Comparison of ENCODE assay signal across 1 cellular context in genomic region chr1:43531906-43532584, GRCh38.
TF ChIP-seq lines count a peak whose summit lies in the region.

No MANE protein-coding gene starts in this region.

TF ChIP-seq in HepG2, 621 proteins besides CTCF, POLR2A, EP300 and RAD21 (continued from another document):
- TF ChIP-seq ZNF761 (CRISPR knock-in tag; conservative IDR thresholded peaks at IDR 0.05) (0 out of 2 replicates have a peak, but pooled peaks have one; percentile 18), ZNF136 (CRISPR knock-in tag; IDR thresholded peaks at IDR 0.05; ENCODE audit: low read depth) (no peak), ZNF652 (CRISPR knock-in tag; IDR thresholded peaks at IDR 0.05; ENCODE audit: borderline replicate concordance, low read depth) (no peak), AGO2 (optimal IDR thresholded peaks at IDR 0.05; ENCODE audit: low read depth, low read length) (peak; percentile 46), HOXA7 (CRISPR knock-in tag; IDR thresholded peaks at IDR 0.05) (no peak), ZNF331 (CRISPR knock-in tag; IDR thresholded peaks at IDR 0.05) (no peak), NCOA5 (CRISPR knock-in tag; IDR thresholded peaks at IDR 0.05) (no peak), ARID2 (CRISPR knock-in tag; IDR thresholded peaks at IDR 0.05; ENCODE audit: borderline replicate concordance) (peak; percentile 25; the same call in 1 of the 2 replicates), MEIS1 (CRISPR knock-in tag; IDR thresholded peaks at IDR 0.05; ENCODE audit: borderline replicate concordance) (peak; percentile 36; the same call in 1 of the 2 replicates), RNF2 (conservative IDR thresholded peaks at IDR 0.05; ENCODE audit: low read depth) (no peak), ZNF335 (CRISPR knock-in tag; IDR thresholded peaks at IDR 0.05) (no peak), ZBTB26 (CRISPR knock-in tag; IDR thresholded peaks at IDR 0.05; ENCODE audit: borderline replicate concordance) (no peak), ZFY (CRISPR knock-in tag; IDR thresholded peaks at IDR 0.05) (no peak), MAF1 (CRISPR knock-in tag; IDR thresholded peaks at IDR 0.05; ENCODE audit: borderline replicate concordance) (no peak), ZNF337 (CRISPR knock-in tag; IDR thresholded peaks at IDR 0.05; ENCODE audit: borderline replicate concordance, low read depth) (no peak), BATF2 (CRISPR knock-in tag; IDR thresholded peaks at IDR 0.05) (no peak), MAFK (conservative IDR thresholded peaks at IDR 0.05 in 1 of 2, IDR thresholded peaks at IDR 0.05 in 1 of 2; ENCODE audit: low read length in 2 of 2) (no peak), ZNF747 (CRISPR knock-in tag; IDR thresholded peaks at IDR 0.05; ENCODE audit: borderline replicate concordance) (0 out of 2 replicates have a peak, but pooled peaks have one; percentile 14), ZNF563 (CRISPR knock-in tag; IDR thresholded peaks at IDR 0.05) (no peak), ZNF263 (CRISPR knock-in tag; IDR thresholded peaks at IDR 0.05) (peak; percentile 62), KMT2A (CRISPR knock-in tag; IDR thresholded peaks at IDR 0.05) (no peak), ZNF878 (CRISPR knock-in tag; IDR thresholded peaks at IDR 0.05) (no peak), ZNF512 (CRISPR knock-in tag; IDR thresholded peaks at IDR 0.05) (0 out of 2 replicates have a peak, but pooled peaks have one; percentile 7), ZNF343 (CRISPR knock-in tag; IDR thresholded peaks at IDR 0.05) (0 out of 2 replicates have a peak, but pooled peaks have one; percentile 46), ZNF354B (CRISPR knock-in tag; IDR thresholded peaks at IDR 0.05) (no peak), NBN (conservative IDR thresholded peaks at IDR 0.05) (no peak), MIER3 (CRISPR knock-in tag; IDR thresholded peaks at IDR 0.05; ENCODE audit: borderline replicate concordance) (no peak), ZNF296 (CRISPR knock-in tag; conservative IDR thresholded peaks at IDR 0.05) (no peak)
- TF ChIP-seq, protein P1, sequence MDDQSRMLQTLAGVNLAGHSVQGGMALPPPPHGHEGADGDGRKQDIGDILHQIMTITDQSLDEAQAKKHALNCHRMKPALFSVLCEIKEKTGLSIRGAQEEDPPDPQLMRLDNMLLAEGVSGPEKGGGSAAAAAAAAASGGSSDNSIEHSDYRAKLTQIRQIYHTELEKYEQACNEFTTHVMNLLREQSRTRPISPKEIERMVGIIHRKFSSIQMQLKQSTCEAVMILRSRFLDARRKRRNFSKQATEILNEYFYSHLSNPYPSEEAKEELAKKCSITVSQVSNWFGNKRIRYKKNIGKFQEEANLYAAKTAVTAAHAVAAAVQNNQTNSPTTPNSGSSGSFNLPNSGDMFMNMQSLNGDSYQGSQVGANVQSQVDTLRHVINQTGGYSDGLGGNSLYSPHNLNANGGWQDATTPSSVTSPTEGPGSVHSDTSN (CRISPR knock-in tag; IDR thresholded peaks at IDR 0.05; ENCODE audit: borderline replicate concordance) = no peak
- TF ChIP-seq, protein P2, sequence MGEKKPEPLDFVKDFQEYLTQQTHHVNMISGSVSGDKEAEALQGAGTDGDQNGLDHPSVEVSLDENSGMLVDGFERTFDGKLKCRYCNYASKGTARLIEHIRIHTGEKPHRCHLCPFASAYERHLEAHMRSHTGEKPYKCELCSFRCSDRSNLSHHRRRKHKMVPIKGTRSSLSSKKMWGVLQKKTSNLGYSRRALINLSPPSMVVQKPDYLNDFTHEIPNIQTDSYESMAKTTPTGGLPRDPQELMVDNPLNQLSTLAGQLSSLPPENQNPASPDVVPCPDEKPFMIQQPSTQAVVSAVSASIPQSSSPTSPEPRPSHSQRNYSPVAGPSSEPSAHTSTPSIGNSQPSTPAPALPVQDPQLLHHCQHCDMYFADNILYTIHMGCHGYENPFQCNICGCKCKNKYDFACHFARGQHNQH (CRISPR knock-in tag; IDR thresholded peaks at IDR 0.05) = no peak
- TF ChIP-seq, protein P3, sequence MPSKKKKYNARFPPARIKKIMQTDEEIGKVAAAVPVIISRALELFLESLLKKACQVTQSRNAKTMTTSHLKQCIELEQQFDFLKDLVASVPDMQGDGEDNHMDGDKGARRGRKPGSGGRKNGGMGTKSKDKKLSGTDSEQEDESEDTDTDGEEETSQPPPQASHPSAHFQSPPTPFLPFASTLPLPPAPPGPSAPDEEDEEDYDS (CRISPR knock-in tag; IDR thresholded peaks at IDR 0.05) = no peak
- TF ChIP-seq, protein P4, sequence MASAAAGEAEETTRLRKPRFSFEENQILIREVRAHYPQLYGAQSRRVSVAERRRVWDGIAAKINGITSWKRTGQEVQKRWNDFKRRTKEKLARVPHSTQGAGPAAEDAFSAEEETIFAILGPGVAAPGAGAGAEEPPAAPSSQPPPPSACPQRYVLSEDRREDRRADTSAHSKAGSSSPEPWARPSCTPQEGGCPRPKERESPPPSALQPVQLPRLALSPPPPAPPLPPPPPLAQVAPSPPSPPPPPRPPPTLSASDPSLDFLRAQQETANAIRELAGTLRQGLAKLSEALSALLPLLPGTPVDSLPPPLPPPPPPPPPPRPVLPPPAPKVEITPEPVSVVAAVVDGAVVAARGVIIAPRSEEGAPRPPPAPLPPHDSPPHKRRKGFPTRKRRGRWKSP (CRISPR knock-in tag; IDR thresholded peaks at IDR 0.05) = 0 out of 2 replicates have a peak, but pooled peaks have one; percentile 40
- TF ChIP-seq, protein P5, sequence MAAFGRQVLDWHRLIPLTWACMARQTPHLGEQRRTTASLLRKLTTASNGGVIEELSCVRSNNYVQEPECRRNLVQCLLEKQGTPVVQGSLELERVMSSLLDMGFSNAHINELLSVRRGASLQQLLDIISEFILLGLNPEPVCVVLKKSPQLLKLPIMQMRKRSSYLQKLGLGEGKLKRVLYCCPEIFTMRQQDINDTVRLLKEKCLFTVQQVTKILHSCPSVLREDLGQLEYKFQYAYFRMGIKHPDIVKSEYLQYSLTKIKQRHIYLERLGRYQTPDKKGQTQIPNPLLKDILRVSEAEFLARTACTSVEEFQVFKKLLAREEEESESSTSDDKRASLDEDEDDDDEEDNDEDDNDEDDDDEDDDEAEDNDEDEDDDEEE (CRISPR knock-in tag; IDR thresholded peaks at IDR 0.05) = no peak
- TF ChIP-seq, protein P6, sequence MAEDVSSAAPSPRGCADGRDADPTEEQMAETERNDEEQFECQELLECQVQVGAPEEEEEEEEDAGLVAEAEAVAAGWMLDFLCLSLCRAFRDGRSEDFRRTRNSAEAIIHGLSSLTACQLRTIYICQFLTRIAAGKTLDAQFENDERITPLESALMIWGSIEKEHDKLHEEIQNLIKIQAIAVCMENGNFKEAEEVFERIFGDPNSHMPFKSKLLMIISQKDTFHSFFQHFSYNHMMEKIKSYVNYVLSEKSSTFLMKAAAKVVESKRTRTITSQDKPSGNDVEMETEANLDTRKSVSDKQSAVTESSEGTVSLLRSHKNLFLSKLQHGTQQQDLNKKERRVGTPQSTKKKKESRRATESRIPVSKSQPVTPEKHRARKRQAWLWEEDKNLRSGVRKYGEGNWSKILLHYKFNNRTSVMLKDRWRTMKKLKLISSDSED (CRISPR knock-in tag; IDR thresholded peaks at IDR 0.05) = no peak
- TF ChIP-seq, protein P7, sequence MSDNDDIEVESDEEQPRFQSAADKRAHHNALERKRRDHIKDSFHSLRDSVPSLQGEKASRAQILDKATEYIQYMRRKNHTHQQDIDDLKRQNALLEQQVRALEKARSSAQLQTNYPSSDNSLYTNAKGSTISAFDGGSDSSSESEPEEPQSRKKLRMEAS (IDR thresholded peaks at IDR 0.05) = no peak
- TF ChIP-seq, protein P8, sequence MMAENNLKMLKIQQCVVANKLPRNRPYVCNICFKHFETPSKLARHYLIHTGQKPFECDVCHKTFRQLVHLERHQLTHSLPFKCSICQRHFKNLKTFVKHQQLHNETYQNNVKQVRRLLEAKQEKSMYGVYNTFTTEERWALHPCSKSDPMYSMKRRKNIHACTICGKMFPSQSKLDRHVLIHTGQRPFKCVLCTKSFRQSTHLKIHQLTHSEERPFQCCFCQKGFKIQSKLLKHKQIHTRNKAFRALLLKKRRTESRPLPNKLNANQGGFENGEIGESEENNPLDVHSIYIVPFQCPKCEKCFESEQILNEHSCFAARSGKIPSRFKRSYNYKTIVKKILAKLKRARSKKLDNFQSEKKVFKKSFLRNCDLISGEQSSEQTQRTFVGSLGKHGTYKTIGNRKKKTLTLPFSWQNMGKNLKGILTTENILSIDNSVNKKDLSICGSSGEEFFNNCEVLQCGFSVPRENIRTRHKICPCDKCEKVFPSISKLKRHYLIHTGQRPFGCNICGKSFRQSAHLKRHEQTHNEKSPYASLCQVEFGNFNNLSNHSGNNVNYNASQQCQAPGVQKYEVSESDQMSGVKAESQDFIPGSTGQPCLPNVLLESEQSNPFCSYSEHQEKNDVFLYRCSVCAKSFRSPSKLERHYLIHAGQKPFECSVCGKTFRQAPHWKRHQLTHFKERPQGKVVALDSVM (CRISPR knock-in tag; IDR thresholded peaks at IDR 0.05) = no peak
- TF ChIP-seq, protein P9, sequence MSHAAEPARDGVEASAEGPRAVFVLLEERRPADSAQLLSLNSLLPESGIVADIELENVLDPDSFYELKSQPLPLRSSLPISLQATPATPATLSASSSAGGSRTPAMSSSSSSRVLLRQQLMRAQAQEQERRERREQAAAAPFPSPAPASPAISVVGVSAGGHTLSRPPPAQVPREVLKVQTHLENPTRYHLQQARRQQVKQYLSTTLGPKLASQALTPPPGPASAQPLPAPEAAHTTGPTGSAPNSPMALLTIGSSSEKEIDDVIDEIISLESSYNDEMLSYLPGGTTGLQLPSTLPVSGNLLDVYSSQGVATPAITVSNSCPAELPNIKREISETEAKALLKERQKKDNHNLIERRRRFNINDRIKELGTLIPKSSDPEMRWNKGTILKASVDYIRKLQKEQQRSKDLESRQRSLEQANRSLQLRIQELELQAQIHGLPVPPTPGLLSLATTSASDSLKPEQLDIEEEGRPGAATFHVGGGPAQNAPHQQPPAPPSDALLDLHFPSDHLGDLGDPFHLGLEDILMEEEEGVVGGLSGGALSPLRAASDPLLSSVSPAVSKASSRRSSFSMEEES (CRISPR knock-in tag; IDR thresholded peaks at IDR 0.05) = no peak
- TF ChIP-seq, protein P10, sequence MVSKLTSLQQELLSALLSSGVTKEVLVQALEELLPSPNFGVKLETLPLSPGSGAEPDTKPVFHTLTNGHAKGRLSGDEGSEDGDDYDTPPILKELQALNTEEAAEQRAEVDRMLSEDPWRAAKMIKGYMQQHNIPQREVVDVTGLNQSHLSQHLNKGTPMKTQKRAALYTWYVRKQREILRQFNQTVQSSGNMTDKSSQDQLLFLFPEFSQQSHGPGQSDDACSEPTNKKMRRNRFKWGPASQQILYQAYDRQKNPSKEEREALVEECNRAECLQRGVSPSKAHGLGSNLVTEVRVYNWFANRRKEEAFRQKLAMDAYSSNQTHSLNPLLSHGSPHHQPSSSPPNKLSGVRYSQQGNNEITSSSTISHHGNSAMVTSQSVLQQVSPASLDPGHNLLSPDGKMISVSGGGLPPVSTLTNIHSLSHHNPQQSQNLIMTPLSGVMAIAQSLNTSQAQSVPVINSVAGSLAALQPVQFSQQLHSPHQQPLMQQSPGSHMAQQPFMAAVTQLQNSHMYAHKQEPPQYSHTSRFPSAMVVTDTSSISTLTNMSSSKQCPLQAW (CRISPR knock-in tag; IDR thresholded peaks at IDR 0.05) = peak; percentile 59
